8 cellular contexts compared by ENCODE assay signal in genomic region chr12:45726594-45727300, GRCh38. TPM values are rescaled to one million over a fixed set of nuclear protein-coding genes. Genes with fewer than 3 reads are reported as not detected.
DNase-seq lines count a peak whose midpoint lies in the region; ATAC-seq, FAIRE-seq and TF ChIP-seq lines count a peak whose summit lies in the region.

No MANE protein-coding gene starts in this region.

- H3K9me1 ChIP-seq in K562 (ENCODE audit: control insufficient read depth, insufficient read depth, low read length): no peaks in the 10 kb centered on the region

- no peak for FAIRE-seq in K562 (lab: Jason Lieb, UNC)

- H3K4me1 ChIP-seq in ACC112 (ENCODE audit: control insufficient read depth, insufficient read depth, low read length, unreplicated experiment) (peaks cover 19% of the 10 kb centered on the region), K562 (replicated peaks in 1 of 2; ENCODE audit: control insufficient read depth in 2 of 2, insufficient read depth in 2 of 2, low read length in 2 of 2) (peaks cover 0 to 4% of the 10 kb centered on the region in 2 experiments; a peak in 2 of 5 replicates), iPS-20b (ENCODE audit: insufficient read depth, low read length) (peaks cover 4% of the 10 kb centered on the region; the same call in 1 of the 2 replicates), skeletal muscle tissue (ENCODE audit: control insufficient read depth in 3 of 3, insufficient read depth in 3 of 3, low read length in 3 of 3) (peaks cover 6 to 26% (median 6%) of the 10 kb centered on the region in 3 donors)

- DNase-seq in H4 (ENCODE audit: low spot score) (peak; percentile 6), SK-N-DZ (ENCODE audit: low spot score) (peak; percentile 9), K562 (ENCODE audit: extremely low read depth in 1 of 4, low spot score in 3 of 4) (peak; percentile 36 to 52 (median 44))

- H3K36me3 ChIP-seq in ACC112 (ENCODE audit: insufficient read depth, low read length) (no peaks in the 10 kb centered on the region), K562 (ENCODE audit: control insufficient read depth, insufficient read depth, low read length) (no peaks in the 10 kb centered on the region), iPS-20b (ENCODE audit: insufficient read depth, low read depth, low read length) (no peaks in the 10 kb centered on the region; the same call in 1 of the 2 replicates), skeletal muscle tissue (ENCODE audit: control insufficient read depth in 3 of 3, insufficient read depth in 3 of 3, low read length in 3 of 3) (no peaks in the 10 kb centered on the region)

- no peaks in the 10 kb centered on the region for H4K20me1 ChIP-seq in K562 (replicated peaks; ENCODE audit: control insufficient read depth, insufficient read depth, low read length)

- BruUV-seq in K562 (replicated peaks; lab: Mats Ljungman, UMichigan): no TSS peak

- H3K79me2 ChIP-seq in ACC112 (ENCODE audit: control insufficient read depth, insufficient read depth, low read length, unreplicated experiment) (peaks cover 57% of the 10 kb centered on the region), K562 (ENCODE audit: control insufficient read depth, insufficient read depth, low read length) (peaks cover 76% of the 10 kb centered on the region)

- H3K4me3 ChIP-seq in ACC112 (ENCODE audit: low read depth, low read length) (peak overlapping the region; percentile 91), K562 (peak overlapping the region; percentile 71), iPS-20b (ENCODE audit: low read length) (peak overlapping the region; percentile 94), skeletal muscle tissue (ENCODE audit: low read length in 3 of 3) (peak overlapping the region; percentile 88 to 95 (median 88))

- ATAC-seq in K562 (peak; percentile 1; the same call in 1 of the 3 replicates), GM18519 (IDR thresholded peaks at IDR 0.05; ENCODE audit: low FRiP score, unreplicated experiment) (no peak), HG03354 (IDR thresholded peaks at IDR 0.05; ENCODE audit: poor library complexity, severe bottlenecking, unreplicated experiment) (no peak)

- CTCF ChIA-PET in K562 (lab: Yijun Ruan, JAX; ENCODE audit: low intra/inter-chr PET ratio): no interaction called here

- H3K27me3 ChIP-seq in ACC112 (ENCODE audit: insufficient read depth, low read length) (no peaks in the 10 kb centered on the region), K562 (ENCODE audit: control insufficient read depth in 2 of 2, insufficient read depth in 2 of 2, low read length in 2 of 2) (no peaks in the 10 kb centered on the region), iPS-20b (ENCODE audit: insufficient read depth, low read length) (no peaks in the 10 kb centered on the region), skeletal muscle tissue (ENCODE audit: control insufficient read depth in 3 of 3, insufficient read depth in 3 of 3, low read length in 3 of 3) (no peaks in the 10 kb centered on the region)

- peak overlapping the region; percentile 91 for H3K4me2 ChIP-seq in K562 (ENCODE audit: insufficient read depth, low read length)

- under 1% methylated on average over 39 of the region's 42 CpGs for WGBS in K562 (ENCODE audit: insufficient coverage, low coverage, missing lambda C conversion rate)

- TF ChIP-seq POLR2A in K562 (conservative IDR thresholded peaks at IDR 0.05): no peak

- in situ Hi-C loops in K562 (cut with MboI): no loop called here

- TF ChIP-seq EP300 in K562 (IDR thresholded peaks at IDR 0.05; ENCODE audit: low read length): no peak

- intact Hi-C loops in K562 (cut with micrococcal nuclease): loop anchor here (5.0 to 10.0 kb wide), 2 partner anchors 462 to 509 kb away; partner anchors contain the start of gene ANO6

- TF ChIP-seq CTCF in K562 (IDR thresholded peaks at IDR 0.05 in 2 of 3, conservative IDR thresholded peaks at IDR 0.05 in 1 of 3; ENCODE audit: insufficient read depth in 2 of 3, low read depth in 1 of 3, low read length in 3 of 3): no peak

- H3K27ac ChIP-seq in ACC112 (ENCODE audit: low read depth, low read length) (peak overlapping the region; percentile 89), K562 (ENCODE audit: extremely low read depth, low read depth, low read length) (peak overlapping the region; percentile 95), iPS-20b (ENCODE audit: low read length) (peak overlapping the region; percentile 40), skeletal muscle tissue (ENCODE audit: low read depth, low read length) (peak overlapping the region; percentile 99)

- H2AFZ ChIP-seq in ACC112 (ENCODE audit: low read length, unreplicated experiment): peak overlapping the region; percentile 93
- peak overlapping the region; percentile 84 for H2AFZ ChIP-seq in K562 (ENCODE audit: low read depth, low read length)

- no peak for TF ChIP-seq RAD21 in K562 (CRISPR knock-in tag; conservative IDR thresholded peaks at IDR 0.05 in 1 of 2, IDR thresholded peaks at IDR 0.05 in 1 of 2)

- POLR2A ChIA-PET in K562 (lab: Yijun Ruan, JAX): interaction anchor here (0.6 to 1.5 kb wide), 10 partner anchors 16 to 1978 kb away, joined by 3 to 5 read pairs (median 3); no protein-coding TSS in a partner anchor

- H3K9me3 ChIP-seq in K562 (replicated peaks; ENCODE audit: control insufficient read depth, insufficient read depth, low read depth, low read length) (no peaks in the 10 kb centered on the region), iPS-20b (ENCODE audit: insufficient read depth, low read depth, low read length) (no peaks in the 10 kb centered on the region), skeletal muscle tissue (ENCODE audit: control insufficient read depth in 3 of 3, low read length in 3 of 3) (no peaks in the 10 kb centered on the region)

- H3K9ac ChIP-seq in K562 (ENCODE audit: insufficient read depth in 1 of 2, low read depth in 2 of 2, low read length in 2 of 2) (peak overlapping the region; percentile 94 to 100), iPS-20b (ENCODE audit: low read depth, low read length) (peak overlapping the region; percentile 97), skeletal muscle tissue (ENCODE audit: low read depth in 1 of 3, low read length in 3 of 3) (peak overlapping the region; percentile 93 to 97 (median 96))

TF ChIP-seq in K562, 482 proteins besides CTCF, POLR2A, EP300 and RAD21 (continues in another document):
- peak; percentile 84; the same call in 1 of the 2 replicates for TF ChIP-seq KAT7 (CRISPR knock-in tag; IDR thresholded peaks at IDR 0.05; ENCODE audit: borderline replicate concordance)
- no peak for TF ChIP-seq ZNF609 (CRISPR knock-in tag; IDR thresholded peaks at IDR 0.05; ENCODE audit: borderline replicate concordance)

RNA-seq across cellular contexts. Expression of gene ARID2, which starts 2.8 kb away (rescaled TPM):
- 12.1 and 12.8 TPM in 2 replicates for total RNA-seq in H4 (2014; rRNA removed; shearing (Covaris generic))
- polyA plus RNA-seq in SK-N-DZ (2014; cell fraction: cytosol; rRNA removed): 22.6 and 23.9 TPM in 2 replicates
- polyA plus RNA-seq in SK-N-DZ (2014; cell fraction: nucleus; rRNA removed): 23.7 and 33.6 TPM in 2 replicates
- 53.0 and 165 TPM in 2 replicates for total RNA-seq in K562 (2011; cell fraction: chromatin; rRNA removed; ENCODE audit: low replicate concordance)
- total RNA-seq in K562 (2011; cell fraction: nucleolus; rRNA removed): 24.2 and 39.7 TPM in 2 replicates
- 73.5 and 95.8 TPM in 2 replicates for total RNA-seq in K562 (2011; cell fraction: nucleoplasm; rRNA removed)
- total RNA-seq in K562 (2014; rRNA removed) (13.6 and 16.7 TPM in 2 replicates), K562 (2014; rRNA removed; fragmentation: Illumina TruSeq; extraction: Trizol) (30.4 and 32.8 TPM in 2 replicates), K562 (2015; rRNA removed; fragmentation: Illumina TruSeq; extraction: Trizol) (28.8 and 29.4 TPM in 2 replicates), K562 (2021) (29.5 and 29.6 TPM in 2 replicates), skeletal muscle tissue (43.3 TPM)
- polyA plus RNA-seq in K562 (2011; rRNA removed) (32.3 and 32.7 TPM in 2 replicates), K562 (2014; fragmentation: Illumina TruSeq; extraction: Trizol) (17.2 and 20.0 TPM in 2 replicates), K562 (2014; fragmentation: Nextera tagmentation; extraction: Ambion mirVana) (10 to 100 TPM; 16.9 to 41.6 TPM), K562 (2014; rRNA removed) (11.8 and 13.4 TPM in 2 replicates)
- polyA plus RNA-seq in K562 (2011; cell fraction: cytosol; rRNA removed): 21.0 and 25.2 TPM in 2 replicates
- 37.9 and 49.7 TPM in 2 replicates for polyA plus RNA-seq in K562 (2011; cell fraction: nucleus; rRNA removed)
- 9.2 and 10.8 TPM in 2 replicates for polyA plus RNA-seq in K562 (2012)
- polyA minus RNA-seq in K562 (2011; rRNA and poly(A)+ RNA removed): 112 and 117 TPM in 2 replicates
- 24.9 and 33.8 TPM in 2 replicates for polyA minus RNA-seq in K562 (2011; cell fraction: cytosol; rRNA and poly(A)+ RNA removed)
- polyA minus RNA-seq in K562 (2011; cell fraction: nucleus; rRNA and poly(A)+ RNA removed): 60.6 and 104 TPM in 2 replicates

Comparison
In these comparisons a context has a peak if more than half of its experiments do, and no peak if none do; other contexts are left out.
1. H3K27ac ChIP-seq: peak in every context shown above with its lines; median percentile 99 in skeletal muscle tissue; 95 in K562; 89 in ACC112; 40 in iPS-20b.